In the genomic region with DNA sequence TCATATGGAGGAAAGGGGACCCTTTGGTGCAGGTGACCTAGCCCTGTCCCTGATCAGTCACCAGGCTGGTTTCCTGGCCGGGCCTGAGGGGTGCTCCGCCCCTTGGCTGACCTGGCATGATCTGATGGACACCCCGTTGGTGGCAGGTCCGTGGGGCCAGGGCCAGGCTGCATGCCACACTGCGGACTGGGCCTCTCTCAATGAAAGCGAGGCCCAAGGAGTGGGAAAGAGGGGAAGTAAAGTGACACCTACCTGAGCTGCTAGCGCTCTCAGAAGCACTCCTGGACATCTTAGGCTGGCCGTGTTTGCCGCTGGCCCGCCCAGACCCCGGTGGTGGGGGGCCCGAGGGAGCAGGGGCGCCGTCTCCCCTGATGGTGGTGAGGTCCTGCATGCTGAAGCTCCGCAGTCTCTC, we compare ENCODE assay signal across 30 cellular contexts.
"Had no signal": no experiment of that assay in that cellular context is flagged by ENCODE, and none has a peak within 500 bp of the region (broad histone marks: within the 10 kb centered on the region; RNA-seq: fewer than 3 reads in every experiment).

No MANE protein-coding gene starts in this region.

- H3K4me3 Mint-ChIP-seq: dendritic cell treated with granulocyte-macrophage colony-stimulating factor and Interleukin-4, amounts not matched to agents 40 ng/mL and 50 ng/mL, for 4 days; immature natural killer cell; mesothelial cell of epicardium; naive B cell; natural killer cell treated with Interleukin-12 subunit alpha and Interleukin-12 subunit beta and Interleukin-15 and Interleukin-18, amount 100 ng/mL, for 72 hours; neural crest cell; stimulated activated memory B cell treated with anti-CD40 and anti-IgM and Interleukin-4, amounts not matched to agents 10 μg/mL and 1 μg/mL and 100 μg/mL, for 72 hours; type B pancreatic cell had no signal

- H3K4me2 ChIP-seq: smooth muscle cell had no signal

- H3K36me3 Mint-ChIP-seq: immature natural killer cell; mesothelial cell of epicardium; naive B cell; natural killer cell treated with Interleukin-12 subunit alpha and Interleukin-12 subunit beta and Interleukin-15 and Interleukin-18, amount 100 ng/mL, for 72 hours; stimulated activated memory B cell treated with anti-CD40 and anti-IgM and Interleukin-4, amounts not matched to agents 10 μg/mL and 1 μg/mL and 100 μg/mL, for 72 hours; type B pancreatic cell had no signal

- H3K4me1 ChIP-seq: colonic mucosa, lower lobe of right lung, parathyroid adenoma, right lobe of liver, testis had no signal

- H3K79me2 ChIP-seq: parathyroid adenoma had no signal

- H3K9ac ChIP-seq: parathyroid adenoma had no signal

- H3K27ac Mint-ChIP-seq: dendritic cell treated with granulocyte-macrophage colony-stimulating factor and Interleukin-4, amounts not matched to agents 40 ng/mL and 50 ng/mL, for 4 days; immature natural killer cell; mesothelial cell of epicardium; natural killer cell treated with Interleukin-12 subunit alpha and Interleukin-12 subunit beta and Interleukin-15 and Interleukin-18, amount 100 ng/mL, for 72 hours; progenitor cell of endocrine pancreas; stimulated activated memory B cell treated with anti-CD40 and anti-IgM and Interleukin-4, amounts not matched to agents 10 μg/mL and 1 μg/mL and 100 μg/mL, for 72 hours; type B pancreatic cell had no signal

- H2AFZ ChIP-seq: parathyroid adenoma had no signal

- H3K9me3 ChIP-seq: colonic mucosa, esophagus squamous epithelium, left ventricle myocardium inferior, lower lobe of right lung, mucosa of descending colon, right lobe of liver, testis, tibial artery had no signal

- H3K36me3 ChIP-seq: colonic mucosa, esophagus squamous epithelium, left ventricle myocardium inferior, lower lobe of right lung, right lobe of liver had no signal

- DNase-seq: colonic mucosa; effector memory CD4-positive, alpha-beta T cell; esophagus squamous epithelium; foreskin melanocyte; hypothalamus; immature natural killer cell; islet precursor cell; kidney glomerular epithelial cell; left colon; left ventricle myocardium inferior; lower lobe of right lung; mucosa of descending colon; naive B cell; right lobe of liver; stimulated activated CD4-positive, alpha-beta T cell treated with anti-CD3 and anti-CD28 coated beads, Interleukin-2, amount 100 ng/mL, for 24 hours; stimulated activated CD4-positive, alpha-beta T cell treated with anti-CD3 and anti-CD28 coated beads, Interleukin-4, amount 100 ng/mL, for 24 hours; stimulated activated naive CD8-positive, alpha-beta T cell treated with anti-CD3 and anti-CD28 coated beads, Interleukin-15, Interleukin-2, amounts not matched to agents 100 U/mL and 50 U/mL, for 24 hours; substantia nigra; testis; tibial artery had no signal

- H3K27ac ChIP-seq: colonic mucosa, esophagus squamous epithelium, left ventricle myocardium inferior, lower lobe of right lung, parathyroid adenoma, right lobe of liver, testis, tibial artery had no signal

- H3K27me3 Mint-ChIP-seq: naive B cell; progenitor cell of endocrine pancreas; stimulated activated memory B cell treated with anti-CD40 and anti-IgM and Interleukin-4, amounts not matched to agents 10 μg/mL and 1 μg/mL and 100 μg/mL, for 72 hours; type B pancreatic cell had no signal

- ATAC-seq: left colon; mucosa of descending colon; stimulated activated memory B cell treated with anti-CD40 and anti-IgM and Interleukin-4, amounts not matched to agents 10 μg/mL and 1 μg/mL and 100 μg/mL, for 72 hours; stimulated activated naive CD8-positive, alpha-beta T cell treated with anti-CD3 and anti-CD28 coated beads, Interleukin-15, Interleukin-2, amounts not matched to agents 100 U/mL and 50 U/mL, for 24 hours had no signal

- H3K9me3 Mint-ChIP-seq: dendritic cell treated with granulocyte-macrophage colony-stimulating factor and Interleukin-4, amounts not matched to agents 40 ng/mL and 50 ng/mL, for 4 days; mesothelial cell of epicardium; natural killer cell treated with Interleukin-12 subunit alpha and Interleukin-12 subunit beta and Interleukin-15 and Interleukin-18, amount 100 ng/mL, for 72 hours; neural crest cell; stimulated activated memory B cell treated with anti-CD40 and anti-IgM and Interleukin-4, amounts not matched to agents 10 μg/mL and 1 μg/mL and 100 μg/mL, for 72 hours; type B pancreatic cell had no signal

- FAIRE-seq: endothelial cell of umbilical vein had no signal

- H3K4me3 ChIP-seq: colonic mucosa, esophagus squamous epithelium, left ventricle myocardium inferior, lower lobe of right lung, mucosa of descending colon, right lobe of liver, smooth muscle cell, testis, tibial artery had no signal

- H3K4me1 Mint-ChIP-seq: immature natural killer cell had no signal

- H3K27me3 ChIP-seq: colonic mucosa, esophagus squamous epithelium, right lobe of liver, testis, tibial artery had no signal
